5 cellular contexts compared by ENCODE assay signal in the genomic region with DNA sequence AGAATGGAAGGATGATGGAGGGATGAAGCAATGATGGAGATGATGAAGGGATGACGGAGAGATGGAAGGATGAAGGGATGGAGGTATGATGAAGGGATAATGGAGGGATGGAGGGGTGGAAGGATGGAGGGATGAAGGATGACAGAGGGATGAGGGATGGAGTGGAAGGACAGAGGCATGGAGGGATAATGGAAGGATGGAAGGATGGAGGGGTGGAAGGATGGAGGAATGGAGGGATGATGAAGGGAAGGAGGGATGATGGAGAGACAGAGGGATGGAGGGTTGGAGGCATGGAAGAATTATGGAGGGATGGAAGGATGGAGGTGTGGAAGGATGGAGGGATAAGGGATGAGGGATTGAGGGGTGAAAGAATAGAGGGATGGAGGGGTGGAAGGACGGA.
"Had no signal": no experiment of that assay in that cellular context is flagged by ENCODE, and none has a peak within 500 bp of the region (broad histone marks: within the 10 kb centered on the region; RNA-seq: fewer than 3 reads in every experiment).

No MANE protein-coding gene starts in this region.

- H3K9ac ChIP-seq: GM23248, KMS-11 had no signal

- H3K4me1 ChIP-seq: HAP-1 had no signal

- H3K9me3 ChIP-seq: HAP-1 had no signal

- H3K27ac Mint-ChIP-seq: HFFc6 had no signal

- H3K27ac ChIP-seq: GM23248, HL-60, KMS-11 had no signal

- H3K9me3 Mint-ChIP-seq: HFFc6 had no signal

- H3K4me3 Mint-ChIP-seq: HFFc6 had no signal

- H3K36me3 ChIP-seq: HAP-1 had no signal

- H3K4me3 ChIP-seq: GM23248, HAP-1 had no signal
